26 cellular contexts compared by ENCODE assay signal in the genomic region with DNA sequence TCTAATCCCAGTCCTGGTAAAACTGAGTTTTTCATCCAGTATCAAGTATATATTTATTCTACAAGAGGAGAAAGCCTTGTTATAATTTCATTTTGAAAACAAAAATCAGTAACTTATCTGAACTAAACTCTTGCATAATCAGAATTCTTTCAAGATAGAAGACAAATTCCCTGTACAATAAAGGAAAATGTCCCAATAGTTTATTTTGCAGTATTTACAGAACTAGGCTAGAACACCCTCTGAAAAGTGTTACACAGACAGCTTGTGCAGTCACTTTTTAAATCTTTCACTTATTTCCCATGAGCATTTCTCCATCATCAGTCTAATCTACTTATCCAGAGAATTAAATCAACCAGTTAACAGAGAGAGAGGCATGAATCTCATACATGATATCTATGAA. TPM values are rescaled to one million over a fixed set of nuclear protein-coding genes. Genes with fewer than 3 reads are reported as not detected.
DNase-seq lines count a peak whose midpoint lies in the region; ATAC-seq and TF ChIP-seq lines count a peak whose summit lies in the region.
"Had no signal": no experiment of that assay in that cellular context is flagged by ENCODE, and none has a peak within 500 bp of the region (broad histone marks: within the 10 kb centered on the region; RNA-seq: fewer than 3 reads in every experiment).

No MANE protein-coding gene starts in this region.

- H3K4me3 Mint-ChIP-seq in CD4-positive, alpha-beta memory T cell = no peak overlapping the region
- H3K4me3 Mint-ChIP-seq: CD8-positive, alpha-beta memory T cell; central memory CD8-positive, alpha-beta T cell had no signal

- H3K36me3 Mint-ChIP-seq in CD4-positive, alpha-beta memory T cell = peaks cover 5 to 14% of the 10 kb centered on the region in 2 donors

- peaks cover 20 to 41% (median 30%) of the 10 kb centered on the region in 4 donors for H3K4me1 Mint-ChIP-seq in CD4-positive, alpha-beta memory T cell

- intact Hi-C loops in CD4-positive, alpha-beta memory T cell (cut with micrococcal nuclease) = no loop called here
- intact Hi-C loops in esophagus squamous epithelium (cut with DNase I) = no loop called here
- intact Hi-C loops in sciatic nerve (cut with DNase I) = no loop called here

- H3K9me3 ChIP-seq in CD4-positive, alpha-beta memory T cell (ENCODE audit: control insufficient read depth in 1 of 2, low read length in 2 of 2) = no peaks in the 10 kb centered on the region
- H3K9me3 ChIP-seq in esophagus squamous epithelium (no peaks in the 10 kb centered on the region), tibial nerve (no peaks in the 10 kb centered on the region)

- peaks cover 12% of the 10 kb centered on the region for H3K4me1 ChIP-seq in CD4-positive, alpha-beta memory T cell (ENCODE audit: insufficient read depth, low read length)
- H3K4me1 ChIP-seq in esophagus squamous epithelium (peaks cover 0 to 97% (median 15%) of the 10 kb centered on the region in 3 donors), tibial nerve (peaks cover 0 to 84% (median 25%) of the 10 kb centered on the region in 4 donors)

- DNase-seq in CD4-positive, alpha-beta memory T cell = no peak
- peak; percentile 18 for DNase-seq in SK-N-DZ (ENCODE audit: low spot score)
- no peak for DNase-seq in esophagus squamous epithelium (lab: John Stamatoyannopoulos, UW)
- DNase-seq in sciatic nerve (ENCODE audit: low spot score) = no peak
- DNase-seq in erythroblast (lab: John Stamatoyannopoulos, UW) = no peak
- DNase-seq in tibial nerve (ENCODE audit: low spot score in 2 of 2) = no peak
- DNase-seq: activated CD4-positive, alpha-beta T cell treated with anti-CD3 and anti-CD28 coated beads, Interleukin-2, amount 50 U/mL, for 48 hours; activated gamma-delta T cell; CD8-positive, alpha-beta memory T cell; DMS79; effector CD8-positive, alpha-beta T cell; H7; head of caudate nucleus; Karpas-422; NCI-H1048; NCI-H1930; NCI-H345; nucleus accumbens; SIG-M5; stimulated activated CD8-positive, alpha-beta memory T cell treated with anti-CD3 and anti-CD28 coated beads, Interleukin-4, amount 100 ng/mL, for 48 hours; substantia nigra had no signal

- H3K4me3 ChIP-seq in CD4-positive, alpha-beta memory T cell (ENCODE audit: low read length in 2 of 2) = no peak overlapping the region
- H3K4me3 ChIP-seq in esophagus squamous epithelium = no peak overlapping the region
- no peak overlapping the region for H3K4me3 ChIP-seq in tibial nerve
- H3K4me3 ChIP-seq: lung had no signal

- no peaks in the 10 kb centered on the region for H3K27me3 Mint-ChIP-seq in CD4-positive, alpha-beta memory T cell
- H3K27me3 Mint-ChIP-seq: CD8-positive, alpha-beta memory T cell; central memory CD8-positive, alpha-beta T cell had no signal

- TF ChIP-seq CTCF in esophagus squamous epithelium (IDR thresholded peaks at IDR 0.05) = no peak
- TF ChIP-seq CTCF in tibial nerve (IDR thresholded peaks at IDR 0.05) = no peak

- CTCF ChIA-PET in CD4-positive, alpha-beta memory T cell (lab: Charles Lee; ENCODE audit: partially characterized antibody) = no interaction called here

- POLR2A ChIA-PET in CD4-positive, alpha-beta memory T cell (lab: Charles Lee; ENCODE audit: partially characterized antibody) = no interaction called here

- no peaks in the 10 kb centered on the region for H3K27me3 ChIP-seq in CD4-positive, alpha-beta memory T cell (ENCODE audit: insufficient read depth, low read length)
- H3K27me3 ChIP-seq in esophagus squamous epithelium = no peaks in the 10 kb centered on the region
- H3K27me3 ChIP-seq in tibial nerve = no peaks in the 10 kb centered on the region

- no peak overlapping the region for H3K27ac ChIP-seq in CD4-positive, alpha-beta memory T cell (ENCODE audit: low read depth, low read length)
- peak overlapping the region in 3 of 4 donors; percentile 42 to 57 (median 57) for H3K27ac ChIP-seq in esophagus squamous epithelium
- peak overlapping the region in 2 of 4 donors; percentile 7 to 25 for H3K27ac ChIP-seq in tibial nerve
- H3K27ac ChIP-seq: VCaP had no signal

- no peak for TF ChIP-seq POLR2A in esophagus squamous epithelium (IDR thresholded peaks at IDR 0.05)
- TF ChIP-seq POLR2A in erythroblast (IDR thresholded peaks at IDR 0.05; ENCODE audit: low read length) = no peak
- TF ChIP-seq POLR2A in tibial nerve (IDR thresholded peaks at IDR 0.05) = no peak

- peak; percentile 47 for ATAC-seq in sciatic nerve
- no peak for ATAC-seq in GM18498 (IDR thresholded peaks at IDR 0.05; ENCODE audit: unreplicated experiment)
- ATAC-seq in GM19395 (IDR thresholded peaks at IDR 0.05; ENCODE audit: unreplicated experiment) = no peak

- no peaks in the 10 kb centered on the region for H3K36me3 ChIP-seq in CD4-positive, alpha-beta memory T cell (ENCODE audit: insufficient read depth, low read length)
- H3K36me3 ChIP-seq in esophagus squamous epithelium (no peaks in the 10 kb centered on the region), tibial nerve (no peaks in the 10 kb centered on the region)

- peak overlapping the region in 4 of 7 donors; percentile 1 to 20 (median 16) for H3K27ac Mint-ChIP-seq in CD4-positive, alpha-beta memory T cell

- no peak for TF ChIP-seq EP300 in tibial nerve (IDR thresholded peaks at IDR 0.05)

- H3K9me3 Mint-ChIP-seq in CD4-positive, alpha-beta memory T cell = no peaks in the 10 kb centered on the region
- H3K9me3 Mint-ChIP-seq: CD8-positive, alpha-beta memory T cell; central memory CD8-positive, alpha-beta T cell had no signal

RNA-seq across cellular contexts. Expression of a gene that starts 48.5 kb away (rescaled TPM):
- 10 to 100 TPM; 83.1 to 86.1 TPM for total RNA-seq in CD4-positive, alpha-beta memory T cell
- polyA plus RNA-seq in CD4-positive, alpha-beta memory T cell = 100 to 1,000 TPM; 111 to 126 TPM
- polyA plus RNA-seq in SK-N-DZ (2014; cell fraction: cytosol; rRNA removed) = 46.4 and 62.0 TPM in 2 replicates
- 124 and 178 TPM in 2 replicates for polyA plus RNA-seq in SK-N-DZ (2014; cell fraction: nucleus; rRNA removed)
- total RNA-seq in esophagus squamous epithelium (10 to 100 TPM; 18.1 to 67.5 (median 36.5) TPM), sciatic nerve (84.4 TPM), tibial nerve (10 to 100 TPM; 58.1 to 72.6 (median 66.6) TPM)

RNA-seq across cellular contexts. Expression of a gene that starts 53.8 kb away (rescaled TPM):
- not detected for total RNA-seq in CD4-positive, alpha-beta memory T cell
- polyA plus RNA-seq in CD4-positive, alpha-beta memory T cell = not detected
- 0.44 and 0.58 TPM in 2 replicates for polyA plus RNA-seq in SK-N-DZ (2014; cell fraction: cytosol; rRNA removed)
- not detected in 2 replicates for polyA plus RNA-seq in SK-N-DZ (2014; cell fraction: nucleus; rRNA removed)
- total RNA-seq in esophagus squamous epithelium = 1 to 10 TPM in 2 of 4 donors, under 1 TPM in 2; 0.53 to 3.8 (median 1.5) TPM
- total RNA-seq in sciatic nerve = 17.0 TPM
- total RNA-seq in tibial nerve = 10 to 100 TPM in 2 of 4 donors, 1 to 10 TPM in 2; 5.4 to 21.9 (median 11.4) TPM
- polyA plus RNA-seq: CD8-positive, alpha-beta memory T cell had no signal
